Comparison of ENCODE assay signal across 23 cellular contexts in genomic region chr7:98238076-98238475, GRCh38. TPM values are rescaled to one million over a fixed set of nuclear protein-coding genes. Genes with fewer than 3 reads are reported as not detected.
DNase-seq lines count a peak whose midpoint lies in the region; ATAC-seq, FAIRE-seq and TF ChIP-seq lines count a peak whose summit lies in the region.
"Had no signal": no experiment of that assay in that cellular context is flagged by ENCODE, and none has a peak within 500 bp of the region (broad histone marks: within the 10 kb centered on the region; RNA-seq: fewer than 3 reads in every experiment).

No MANE protein-coding gene starts in this region.

- H3K27me3 Mint-ChIP-seq in activated naive CD4-positive, alpha-beta T cell treated with anti-CD3 and anti-CD28 coated beads, Interleukin-2, amount 10 ng/mL, durations not matched to agents 7 days and 5 days = no peaks in the 10 kb centered on the region
- H3K27me3 Mint-ChIP-seq: B cell had no signal

- no peak overlapping the region for H3K27ac ChIP-seq in coronary artery
- peak overlapping the region; percentile 100 for H3K27ac ChIP-seq in smooth muscle cell (ENCODE audit: low read depth)
- H3K27ac ChIP-seq: BLaER1 treated with 17β-estradiol and CSF1 and Interleukin-3, amounts not matched to agents 10 nM and 100 nM; GM23248; HL-60 had no signal

- no peak overlapping the region for H3K4me2 ChIP-seq in smooth muscle cell
- H3K4me2 ChIP-seq: BLaER1 treated with 17β-estradiol and CSF1 and Interleukin-3, amounts not matched to agents 10 nM and 100 nM had no signal

- H3K36me3 Mint-ChIP-seq in activated naive CD4-positive, alpha-beta T cell treated with anti-CD3 and anti-CD28 coated beads, Interleukin-2, amount 10 ng/mL, durations not matched to agents 7 days and 5 days = peaks cover 38% of the 10 kb centered on the region

- ATAC-seq in HG02938 (IDR thresholded peaks at IDR 0.05; ENCODE audit: unreplicated experiment) = no peak
- ATAC-seq: CD8-positive, alpha-beta T cell had no signal

- H2AFZ ChIP-seq in smooth muscle cell (ENCODE audit: low read depth) = no peak overlapping the region
- H2AFZ ChIP-seq: GM23248 had no signal

- H3K79me2 ChIP-seq in smooth muscle cell (ENCODE audit: low read depth) = no peaks in the 10 kb centered on the region

- H3K36me3 ChIP-seq in smooth muscle cell (ENCODE audit: low read depth) = no peaks in the 10 kb centered on the region
- H3K36me3 ChIP-seq: HAP-1 had no signal

- no peaks in the 10 kb centered on the region for H3K27me3 ChIP-seq in smooth muscle cell (ENCODE audit: low read depth)
- H3K27me3 ChIP-seq: BLaER1 treated with 17β-estradiol and CSF1 and Interleukin-3, amounts not matched to agents 10 nM and 100 nM had no signal

- H3K27ac Mint-ChIP-seq in activated naive CD4-positive, alpha-beta T cell treated with anti-CD3 and anti-CD28 coated beads, Interleukin-2, amount 10 ng/mL, durations not matched to agents 7 days and 5 days = no peak overlapping the region
- H3K27ac Mint-ChIP-seq: B cell; CD8-positive, alpha-beta T cell had no signal

- no peak overlapping the region for H3K4me3 Mint-ChIP-seq in activated naive CD4-positive, alpha-beta T cell treated with anti-CD3 and anti-CD28 coated beads, Interleukin-2, amount 10 ng/mL, durations not matched to agents 7 days and 5 days
- H3K4me3 Mint-ChIP-seq: B cell; CD8-positive, alpha-beta T cell had no signal

- H3F3A ChIP-seq in smooth muscle cell (ENCODE audit: low read depth) = no peaks in the 10 kb centered on the region

- TF ChIP-seq CTCF in coronary artery (IDR thresholded peaks at IDR 0.05) (no peak), smooth muscle cell (IDR thresholded peaks at IDR 0.05; ENCODE audit: borderline replicate concordance, insufficient read depth, poor library complexity, severe bottlenecking) (no peak)

- DNase-seq in 8988T = peak; percentile 3
- peak; percentile 9 for DNase-seq in GM12892 (ENCODE audit: insufficient read length)
- peak; percentile 72 for DNase-seq in coronary artery (ENCODE audit: low spot score)
- no peak for DNase-seq in smooth muscle cell (lab: John Stamatoyannopoulos, UW; ENCODE audit: unreplicated experiment)
- no peak for DNase-seq in activated naive CD4-positive, alpha-beta T cell treated with anti-CD3 and anti-CD28 coated beads, Interleukin-2, amount 10 ng/mL, durations not matched to agents 7 days and 5 days
- DNase-seq in NCI-H446 (lab: John Stamatoyannopoulos, UW) = no peak
- DNase-seq: Calu3; CD8-positive, alpha-beta T cell; DMS 273 treated with DMSO at 0.1 percent for 48 hours; DMS53; DND-41; EL; GM23248 had no signal

- CTCF ChIA-PET in activated naive CD4-positive, alpha-beta T cell treated with anti-CD3 and anti-CD28 coated beads, Interleukin-2, amount 10 ng/mL, durations not matched to agents 7 days and 5 days (lab: Charles Lee) = no interaction called here

- no peak for TF ChIP-seq POLR2A in GM12892 (IDR thresholded peaks at IDR 0.05; ENCODE audit: low read depth, low read length)

- H3K9me3 Mint-ChIP-seq in activated naive CD4-positive, alpha-beta T cell treated with anti-CD3 and anti-CD28 coated beads, Interleukin-2, amount 10 ng/mL, durations not matched to agents 7 days and 5 days = no peaks in the 10 kb centered on the region
- H3K9me3 Mint-ChIP-seq: CD8-positive, alpha-beta T cell had no signal

- no peaks in the 10 kb centered on the region for H3K9me3 ChIP-seq in smooth muscle cell (replicated peaks; ENCODE audit: low read depth)
- H3K9me3 ChIP-seq: BLaER1 treated with 17β-estradiol and CSF1 and Interleukin-3, amounts not matched to agents 10 nM and 100 nM; HAP-1 had no signal

- FAIRE-seq in GM12892 (lab: Jason Lieb, UNC) = no peak
- FAIRE-seq: GM19239 had no signal

- H4K20me1 ChIP-seq in smooth muscle cell (ENCODE audit: low read depth) = no peaks in the 10 kb centered on the region

- H3K4me1 Mint-ChIP-seq in activated naive CD4-positive, alpha-beta T cell treated with anti-CD3 and anti-CD28 coated beads, Interleukin-2, amount 10 ng/mL, durations not matched to agents 7 days and 5 days = no peaks in the 10 kb centered on the region
- H3K4me1 Mint-ChIP-seq: B cell had no signal

- peak overlapping the region; percentile 90 for H3K9ac ChIP-seq in smooth muscle cell (ENCODE audit: low read depth)
- H3K9ac ChIP-seq: BLaER1 treated with 17β-estradiol and CSF1 and Interleukin-3, amounts not matched to agents 10 nM and 100 nM; GM23248 had no signal

- H3K4me1 ChIP-seq in smooth muscle cell (ENCODE audit: low read depth) = no peaks in the 10 kb centered on the region
- H3K4me1 ChIP-seq: HAP-1 had no signal

- WGBS in smooth muscle cell (ENCODE audit: low lambda C conversion rate) = 98% methylated on average over 4 of the region's 4 CpGs

- no peak overlapping the region for H3K4me3 ChIP-seq in coronary artery
- H3K4me3 ChIP-seq in smooth muscle cell = no peak overlapping the region
- H3K4me3 ChIP-seq: BLaER1 treated with 17β-estradiol and CSF1 and Interleukin-3, amounts not matched to agents 10 nM and 100 nM; GM23248; HAP-1 had no signal

RNA-seq across cellular contexts. Expression of gene TECPR1, which starts 14.0 kb away (rescaled TPM):
- 6.4 TPM for polyA plus RNA-seq in GM12892 (2012; ENCODE audit: missing spikeins)
- total RNA-seq in smooth muscle cell = 27.7 and 33.1 TPM in 2 replicates
- polyA plus RNA-seq in smooth muscle cell = 8.9 and 15.3 TPM in 2 replicates

RNA-seq across cellular contexts. Expression of gene BHLHA15, which starts 26.8 kb away (rescaled TPM):
- not detected for polyA plus RNA-seq in GM12892 (2012; ENCODE audit: missing spikeins)
- total RNA-seq in smooth muscle cell = 0.27 TPM in 1 of 2 replicates, not detected in the other
- polyA plus RNA-seq in smooth muscle cell = 1.3 and 1.4 TPM in 2 replicates
- total RNA-seq: A172; CD8-positive, alpha-beta T cell; G401; GM23248; H4; HT1080 had no signal
- polyA plus RNA-seq: GM23248 had no signal

RNA-seq across cellular contexts. Expression of gene BRI3, which starts 43.4 kb away (rescaled TPM):
- 62.1 TPM for polyA plus RNA-seq in GM12892 (2012; ENCODE audit: missing spikeins)
- total RNA-seq in smooth muscle cell = 58.4 and 70.1 TPM in 2 replicates
- 83.0 and 84.9 TPM in 2 replicates for polyA plus RNA-seq in smooth muscle cell

Comparison
In these comparisons a context has a peak if more than half of its experiments do, and no peak if none do; other contexts are left out.
1. DNase-seq: peak in 8988T (single experiment), GM12892 (single experiment) and coronary artery (single experiment); none in smooth muscle cell (single experiment), activated naive CD4-positive, alpha-beta T cell treated with anti-CD3 and anti-CD28 coated beads, Interleukin-2, amount 10 ng/mL, durations not matched to agents 7 days and 5 days (single experiment) and NCI-H446 (0 of 2).